Comparison of ENCODE assay signal across 14 cellular contexts in the genomic region with DNA sequence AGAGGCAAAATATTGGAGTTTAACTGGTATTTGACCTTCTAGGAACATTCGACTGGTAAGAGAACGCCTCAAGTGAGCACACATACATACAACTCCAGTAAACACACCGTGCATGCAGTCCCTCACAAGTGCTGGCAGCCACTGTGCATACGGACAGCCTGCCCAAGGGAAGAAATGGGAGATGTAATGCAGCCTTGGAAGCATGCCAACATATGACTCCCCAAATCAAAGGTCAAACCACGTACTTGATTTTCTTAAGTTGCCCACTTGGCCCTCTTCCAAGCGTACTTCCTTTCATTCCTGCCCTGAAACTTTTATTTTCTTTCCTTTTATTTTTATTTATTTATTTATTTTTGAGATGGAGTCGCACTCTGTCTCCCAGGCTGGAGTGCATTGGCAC.
DNase-seq lines count a peak whose midpoint lies in the region; ATAC-seq, FAIRE-seq and TF ChIP-seq lines count a peak whose summit lies in the region.
"Had no signal": no experiment of that assay in that cellular context is flagged by ENCODE, and none has a peak within 500 bp of the region (broad histone marks: within the 10 kb centered on the region; RNA-seq: fewer than 3 reads in every experiment).

No MANE protein-coding gene starts in this region.

- H3K4me3 ChIP-seq in GM23248 (no peak overlapping the region), astrocyte (ENCODE audit: insufficient read depth, low read depth, low read length) (no peak overlapping the region)
- H3K4me3 ChIP-seq: GM12878 had no signal

- H3K36me3 ChIP-seq in GM23248 (ENCODE audit: low read depth) = no peaks in the 10 kb centered on the region
- no peaks in the 10 kb centered on the region for H3K36me3 ChIP-seq in astrocyte (ENCODE audit: insufficient read depth, low read length)

- no peak overlapping the region for H3K9ac ChIP-seq in GM23248
- H3K9ac ChIP-seq in astrocyte (ENCODE audit: low read length) = no peak overlapping the region

- 79 to 80% methylated on average over 7 of the region's 7 CpGs for WGBS in GM23248 (ENCODE audit: low coverage in 1 of 2, low lambda C conversion rate in 2 of 2, missing lambda C conversion rate in 2 of 2), 2 experiments

- H3K4me1 ChIP-seq in GM23248 (ENCODE audit: insufficient read depth) = peaks cover 15% of the 10 kb centered on the region
- peaks cover 4% of the 10 kb centered on the region for H3K4me1 ChIP-seq in astrocyte (ENCODE audit: insufficient read depth, low read length)

- H3F3A ChIP-seq in GM23248 (ENCODE audit: insufficient read depth) = no peaks in the 10 kb centered on the region

- H2AFZ ChIP-seq in GM23248 = no peak overlapping the region
- no peak overlapping the region for H2AFZ ChIP-seq in astrocyte (ENCODE audit: low read depth, low read length)

- no peak for TF ChIP-seq CTCF in astrocyte (IDR thresholded peaks at IDR 0.05; ENCODE audit: insufficient read depth, low read depth, low read length)

- H3K4me2 ChIP-seq in GM23248 (ENCODE audit: unreplicated experiment) = no peak overlapping the region
- no peak overlapping the region for H3K4me2 ChIP-seq in astrocyte (ENCODE audit: low read length)

- peak; percentile 14 for DNase-seq in GM23248
- peak; percentile 76 for DNase-seq in LHCN-M2 (ENCODE audit: low read depth)
- peak; percentile 42 for DNase-seq in astrocyte (ENCODE audit: low read depth)
- DNase-seq in kidney tubule cell (ENCODE audit: low spot score) = peak; percentile 83
- no peak for DNase-seq in activated CD4-positive, alpha-beta T cell treated with anti-CD3 and anti-CD28 coated beads, Interleukin-2, amount 50 U/mL, for 4 hours
- DNase-seq: activated B cell treated with CpG ODN at 0.5 μM for 24 hours; central memory CD4-positive, alpha-beta T cell; Kasumi-1; naive thymus-derived CD4-positive, alpha-beta T cell had no signal

- no peak overlapping the region for H3K27ac Mint-ChIP-seq in astrocyte (ENCODE audit: unreplicated experiment)
- H3K27ac Mint-ChIP-seq: activated B cell treated with CpG ODN at 0.5 μM for 24 hours; naive thymus-derived CD4-positive, alpha-beta T cell had no signal

- peaks cover 15% of the 10 kb centered on the region for H3K4me1 Mint-ChIP-seq in astrocyte (ENCODE audit: low read depth, unreplicated experiment)

- no peaks in the 10 kb centered on the region for H3K27me3 Mint-ChIP-seq in astrocyte (ENCODE audit: low read depth, unreplicated experiment)
- H3K27me3 Mint-ChIP-seq: activated B cell treated with CpG ODN at 0.5 μM for 24 hours; naive thymus-derived CD4-positive, alpha-beta T cell had no signal

- no peaks in the 10 kb centered on the region for H3K9me2 ChIP-seq in GM23248 (ENCODE audit: insufficient read depth)

- H4K20me1 ChIP-seq in GM23248 (ENCODE audit: insufficient read depth) (no peaks in the 10 kb centered on the region), astrocyte (ENCODE audit: insufficient read depth, low read length) (no peaks in the 10 kb centered on the region)

- H3K4me3 Mint-ChIP-seq in astrocyte (ENCODE audit: unreplicated experiment) = no peak overlapping the region
- H3K4me3 Mint-ChIP-seq: activated B cell treated with CpG ODN at 0.5 μM for 24 hours; naive thymus-derived CD4-positive, alpha-beta T cell had no signal

- H3K27ac ChIP-seq in GM23248 (no peak overlapping the region), astrocyte (ENCODE audit: low read depth, low read length) (no peak overlapping the region)

- H3K79me2 ChIP-seq in GM23248 (ENCODE audit: insufficient read depth) = no peaks in the 10 kb centered on the region
- H3K79me2 ChIP-seq in astrocyte (ENCODE audit: insufficient read depth, low read length) = no peaks in the 10 kb centered on the region

- no peaks in the 10 kb centered on the region for H3K36me3 Mint-ChIP-seq in astrocyte (ENCODE audit: low read depth, unreplicated experiment)

- H3K9me3 ChIP-seq in GM23248 (ENCODE audit: low read depth) = no peaks in the 10 kb centered on the region
- H3K9me3 ChIP-seq in astrocyte (ENCODE audit: insufficient read depth, low read depth, low read length) = no peaks in the 10 kb centered on the region

- H3K9me3 Mint-ChIP-seq in astrocyte (ENCODE audit: unreplicated experiment) = peaks cover 4% of the 10 kb centered on the region
- H3K9me3 Mint-ChIP-seq: activated B cell treated with CpG ODN at 0.5 μM for 24 hours had no signal

- no peak for FAIRE-seq in astrocyte (lab: Jason Lieb, UNC)
- FAIRE-seq: GM12878, H1 had no signal

- ATAC-seq in GM19452 (IDR thresholded peaks at IDR 0.05; ENCODE audit: unreplicated experiment) (no peak), GM18870 (IDR thresholded peaks at IDR 0.05; ENCODE audit: unreplicated experiment) (no peak)
- ATAC-seq: GM12878; naive thymus-derived CD4-positive, alpha-beta T cell; sciatic nerve had no signal

- H3K27me3 ChIP-seq in GM23248 (replicated peaks; ENCODE audit: insufficient read depth) = no peaks in the 10 kb centered on the region
- H3K27me3 ChIP-seq in astrocyte (ENCODE audit: insufficient read depth, low read length) = no peaks in the 10 kb centered on the region

- in situ Hi-C loops in GM23248 (cut with MboI) = no loop called here

Comparison
In these comparisons a context has a peak if more than half of its experiments do, and no peak if none do; other contexts are left out.
1. DNase-seq: peak in GM23248 (single experiment), LHCN-M2 (single experiment), astrocyte (single experiment) and kidney tubule cell (single experiment); none in activated CD4-positive, alpha-beta T cell treated with anti-CD3 and anti-CD28 coated beads, Interleukin-2, amount 50 U/mL, for 4 hours (0 of 2).